Comparison of ENCODE assay signal across 8 cellular contexts in genomic region chr5:83475540-83476469, GRCh38. TPM values are rescaled to one million over a fixed set of nuclear protein-coding genes. Genes with fewer than 3 reads are reported as not detected.
A peak's percentile ranks its signal among the peaks of the same experiment; 100 is the strongest.
DNase-seq lines count a peak whose midpoint lies in the region; ATAC-seq lines count a peak whose summit lies in the region.

No MANE protein-coding gene starts in this region.

- no peaks in the 10 kb centered on the region for H3K9me3 Mint-ChIP-seq in activated T-helper 1 cell treated with anti-CD3 and anti-CD28 coated beads, Interleukin-12 subunit alpha, Interleukin-12 subunit beta, Interleukin-2, Interleukin-4 antibody, amounts not matched to agents 30 ng/mL and 10 ng/mL and 1 ng/mL, durations not matched to agents 14 hours and 24 hours and 36 hours
- no peaks in the 10 kb centered on the region for H3K9me3 Mint-ChIP-seq in stimulated activated effector memory CD8-positive, alpha-beta T cell treated with anti-CD3 and anti-CD28 coated beads, Interleukin-12 subunit alpha, Interleukin-12 subunit beta, amount 100 ng/mL, for 72 hours
- no peaks in the 10 kb centered on the region for H3K9me3 Mint-ChIP-seq in stimulated activated naive B cell treated with anti-CD40 and anti-IgM and Interleukin-4, amounts not matched to agents 10 μg/mL and 1 μg/mL and 100 μg/mL, for 72 hours

- peak; percentile 12 for DNase-seq in H7
- DNase-seq in activated T-helper 1 cell treated with anti-CD3 and anti-CD28 coated beads, Interleukin-12 subunit alpha, Interleukin-12 subunit beta, Interleukin-2, Interleukin-4 antibody, amounts not matched to agents 30 ng/mL and 10 ng/mL and 1 ng/mL, durations not matched to agents 14 hours and 24 hours and 36 hours (ENCODE audit: low spot score) = no peak
- peak; percentile 62 for DNase-seq in hepatic stellate cell (ENCODE audit: low spot score)
- DNase-seq in stimulated activated effector memory CD8-positive, alpha-beta T cell treated with anti-CD3 and anti-CD28 coated beads, Interleukin-12 subunit alpha, Interleukin-12 subunit beta, amount 100 ng/mL, for 72 hours (ENCODE audit: low spot score in 2 of 2) = no peak
- DNase-seq in stimulated activated naive B cell treated with anti-CD40 and anti-IgM and Interleukin-4, amounts not matched to agents 10 μg/mL and 1 μg/mL and 100 μg/mL, for 72 hours = no peak
- DNase-seq in middle frontal gyrus (ENCODE audit: extremely low spot score, low spot score) = no peak

- H3K27me3 ChIP-seq in H7 (ENCODE audit: control insufficient read depth, insufficient read depth, low read length) = no peaks in the 10 kb centered on the region

- no peak overlapping the region for H3K4me3 ChIP-seq in H7 (ENCODE audit: insufficient read depth, low read depth, low read length)

- peak overlapping the region; percentile 13 for H3K4me3 Mint-ChIP-seq in activated T-helper 1 cell treated with anti-CD3 and anti-CD28 coated beads, Interleukin-12 subunit alpha, Interleukin-12 subunit beta, Interleukin-2, Interleukin-4 antibody, amounts not matched to agents 30 ng/mL and 10 ng/mL and 1 ng/mL, durations not matched to agents 14 hours and 24 hours and 36 hours
- H3K4me3 Mint-ChIP-seq in stimulated activated effector memory CD8-positive, alpha-beta T cell treated with anti-CD3 and anti-CD28 coated beads, Interleukin-12 subunit alpha, Interleukin-12 subunit beta, amount 100 ng/mL, for 72 hours = peak overlapping the region; percentile 79
- no peak overlapping the region for H3K4me3 Mint-ChIP-seq in stimulated activated naive B cell treated with anti-CD40 and anti-IgM and Interleukin-4, amounts not matched to agents 10 μg/mL and 1 μg/mL and 100 μg/mL, for 72 hours

- ATAC-seq in stimulated activated effector memory CD8-positive, alpha-beta T cell treated with anti-CD3 and anti-CD28 coated beads, Interleukin-12 subunit alpha, Interleukin-12 subunit beta, amount 100 ng/mL, for 72 hours = no peak
- ATAC-seq in GM21723 (IDR thresholded peaks at IDR 0.05; ENCODE audit: unreplicated experiment) (no peak), HG03039 (IDR thresholded peaks at IDR 0.05; ENCODE audit: unreplicated experiment) (no peak)
- ATAC-seq in stimulated activated naive B cell treated with anti-CD40 and anti-IgM and Interleukin-4, amounts not matched to agents 10 μg/mL and 1 μg/mL and 100 μg/mL, for 72 hours (replicated peaks) = no peak

- no peak overlapping the region for H3K27ac Mint-ChIP-seq in activated T-helper 1 cell treated with anti-CD3 and anti-CD28 coated beads, Interleukin-12 subunit alpha, Interleukin-12 subunit beta, Interleukin-2, Interleukin-4 antibody, amounts not matched to agents 30 ng/mL and 10 ng/mL and 1 ng/mL, durations not matched to agents 14 hours and 24 hours and 36 hours
- H3K27ac Mint-ChIP-seq in stimulated activated effector memory CD8-positive, alpha-beta T cell treated with anti-CD3 and anti-CD28 coated beads, Interleukin-12 subunit alpha, Interleukin-12 subunit beta, amount 100 ng/mL, for 72 hours = no peak overlapping the region
- no peak overlapping the region for H3K27ac Mint-ChIP-seq in stimulated activated naive B cell treated with anti-CD40 and anti-IgM and Interleukin-4, amounts not matched to agents 10 μg/mL and 1 μg/mL and 100 μg/mL, for 72 hours

- peaks cover 29% of the 10 kb centered on the region for H3K4me1 Mint-ChIP-seq in activated T-helper 1 cell treated with anti-CD3 and anti-CD28 coated beads, Interleukin-12 subunit alpha, Interleukin-12 subunit beta, Interleukin-2, Interleukin-4 antibody, amounts not matched to agents 30 ng/mL and 10 ng/mL and 1 ng/mL, durations not matched to agents 14 hours and 24 hours and 36 hours (ENCODE audit: low read depth)
- peaks cover 28% of the 10 kb centered on the region for H3K4me1 Mint-ChIP-seq in stimulated activated effector memory CD8-positive, alpha-beta T cell treated with anti-CD3 and anti-CD28 coated beads, Interleukin-12 subunit alpha, Interleukin-12 subunit beta, amount 100 ng/mL, for 72 hours
- peaks cover 13 to 37% of the 10 kb centered on the region in 2 donors for H3K4me1 Mint-ChIP-seq in stimulated activated naive B cell treated with anti-CD40 and anti-IgM and Interleukin-4, amounts not matched to agents 10 μg/mL and 1 μg/mL and 100 μg/mL, for 72 hours

- H3K27me3 Mint-ChIP-seq in activated T-helper 1 cell treated with anti-CD3 and anti-CD28 coated beads, Interleukin-12 subunit alpha, Interleukin-12 subunit beta, Interleukin-2, Interleukin-4 antibody, amounts not matched to agents 30 ng/mL and 10 ng/mL and 1 ng/mL, durations not matched to agents 14 hours and 24 hours and 36 hours (ENCODE audit: insufficient read depth) = peaks cover 59% of the 10 kb centered on the region
- peaks cover 63 to 64% of the 10 kb centered on the region in 2 donors for H3K27me3 Mint-ChIP-seq in stimulated activated naive B cell treated with anti-CD40 and anti-IgM and Interleukin-4, amounts not matched to agents 10 μg/mL and 1 μg/mL and 100 μg/mL, for 72 hours

- intact Hi-C loops in activated T-helper 1 cell treated with anti-CD3 and anti-CD28 coated beads, Interleukin-12 subunit alpha, Interleukin-12 subunit beta, Interleukin-2, Interleukin-4 antibody, amounts not matched to agents 30 ng/mL and 10 ng/mL and 1 ng/mL, durations not matched to agents 14 hours and 24 hours and 36 hours (cut with micrococcal nuclease) = loop anchor here (10.0 kb wide), 1 partner anchor 801 kb away; no protein-coding TSS in a partner anchor

- no peaks in the 10 kb centered on the region for H3K36me3 Mint-ChIP-seq in activated T-helper 1 cell treated with anti-CD3 and anti-CD28 coated beads, Interleukin-12 subunit alpha, Interleukin-12 subunit beta, Interleukin-2, Interleukin-4 antibody, amounts not matched to agents 30 ng/mL and 10 ng/mL and 1 ng/mL, durations not matched to agents 14 hours and 24 hours and 36 hours (ENCODE audit: low read depth)
- H3K36me3 Mint-ChIP-seq in stimulated activated effector memory CD8-positive, alpha-beta T cell treated with anti-CD3 and anti-CD28 coated beads, Interleukin-12 subunit alpha, Interleukin-12 subunit beta, amount 100 ng/mL, for 72 hours = no peaks in the 10 kb centered on the region
- H3K36me3 Mint-ChIP-seq in stimulated activated naive B cell treated with anti-CD40 and anti-IgM and Interleukin-4, amounts not matched to agents 10 μg/mL and 1 μg/mL and 100 μg/mL, for 72 hours = peaks cover 0 to 6% of the 10 kb centered on the region in 2 donors

- H3K36me3 ChIP-seq in H7 (replicated peaks; ENCODE audit: control insufficient read depth, insufficient read depth, low read length) = no peaks in the 10 kb centered on the region

RNA-seq across cellular contexts. Expression of gene VCAN, which starts 4.3 kb away (rescaled TPM):
- 85.8 and 119 TPM in 2 replicates for total RNA-seq in H7 (2014; rRNA removed; shearing (Covaris generic))
- total RNA-seq in activated T-helper 1 cell treated with anti-CD3 and anti-CD28 coated beads, Interleukin-12 subunit alpha, Interleukin-12 subunit beta, Interleukin-2, Interleukin-4 antibody, amounts not matched to agents 30 ng/mL and 10 ng/mL and 1 ng/mL, durations not matched to agents 14 hours and 24 hours and 36 hours = 0.05 TPM in 2 replicates

Comparison
In these comparisons a context has a peak if more than half of its experiments do, and no peak if none do; other contexts are left out.
1. DNase-seq: peak in H7 (single experiment) and hepatic stellate cell (single experiment); none in activated T-helper 1 cell treated with anti-CD3 and anti-CD28 coated beads, Interleukin-12 subunit alpha, Interleukin-12 subunit beta, Interleukin-2, Interleukin-4 antibody, amounts not matched to agents 30 ng/mL and 10 ng/mL and 1 ng/mL, durations not matched to agents 14 hours and 24 hours and 36 hours (single experiment), stimulated activated effector memory CD8-positive, alpha-beta T cell treated with anti-CD3 and anti-CD28 coated beads, Interleukin-12 subunit alpha, Interleukin-12 subunit beta, amount 100 ng/mL, for 72 hours (0 of 2), stimulated activated naive B cell treated with anti-CD40 and anti-IgM and Interleukin-4, amounts not matched to agents 10 μg/mL and 1 μg/mL and 100 μg/mL, for 72 hours (single experiment) and middle frontal gyrus (single experiment).
2. H3K4me3 Mint-ChIP-seq: peak in activated T-helper 1 cell treated with anti-CD3 and anti-CD28 coated beads, Interleukin-12 subunit alpha, Interleukin-12 subunit beta, Interleukin-2, Interleukin-4 antibody, amounts not matched to agents 30 ng/mL and 10 ng/mL and 1 ng/mL, durations not matched to agents 14 hours and 24 hours and 36 hours (single experiment) and stimulated activated effector memory CD8-positive, alpha-beta T cell treated with anti-CD3 and anti-CD28 coated beads, Interleukin-12 subunit alpha, Interleukin-12 subunit beta, amount 100 ng/mL, for 72 hours (single experiment); none in stimulated activated naive B cell treated with anti-CD40 and anti-IgM and Interleukin-4, amounts not matched to agents 10 μg/mL and 1 μg/mL and 100 μg/mL, for 72 hours (0 of 2).
3. RNA of gene VCAN, which starts 4.3 kb away (total RNA-seq): 85.8 to 119 TPM in H7; 0.05 TPM in activated T-helper 1 cell treated with anti-CD3 and anti-CD28 coated beads, Interleukin-12 subunit alpha, Interleukin-12 subunit beta, Interleukin-2, Interleukin-4 antibody, amounts not matched to agents 30 ng/mL and 10 ng/mL and 1 ng/mL, durations not matched to agents 14 hours and 24 hours and 36 hours; every median in the first group is over 10 times any median in the second.